Comparison of ENCODE assay signal across 1 cellular context in the genomic region with DNA sequence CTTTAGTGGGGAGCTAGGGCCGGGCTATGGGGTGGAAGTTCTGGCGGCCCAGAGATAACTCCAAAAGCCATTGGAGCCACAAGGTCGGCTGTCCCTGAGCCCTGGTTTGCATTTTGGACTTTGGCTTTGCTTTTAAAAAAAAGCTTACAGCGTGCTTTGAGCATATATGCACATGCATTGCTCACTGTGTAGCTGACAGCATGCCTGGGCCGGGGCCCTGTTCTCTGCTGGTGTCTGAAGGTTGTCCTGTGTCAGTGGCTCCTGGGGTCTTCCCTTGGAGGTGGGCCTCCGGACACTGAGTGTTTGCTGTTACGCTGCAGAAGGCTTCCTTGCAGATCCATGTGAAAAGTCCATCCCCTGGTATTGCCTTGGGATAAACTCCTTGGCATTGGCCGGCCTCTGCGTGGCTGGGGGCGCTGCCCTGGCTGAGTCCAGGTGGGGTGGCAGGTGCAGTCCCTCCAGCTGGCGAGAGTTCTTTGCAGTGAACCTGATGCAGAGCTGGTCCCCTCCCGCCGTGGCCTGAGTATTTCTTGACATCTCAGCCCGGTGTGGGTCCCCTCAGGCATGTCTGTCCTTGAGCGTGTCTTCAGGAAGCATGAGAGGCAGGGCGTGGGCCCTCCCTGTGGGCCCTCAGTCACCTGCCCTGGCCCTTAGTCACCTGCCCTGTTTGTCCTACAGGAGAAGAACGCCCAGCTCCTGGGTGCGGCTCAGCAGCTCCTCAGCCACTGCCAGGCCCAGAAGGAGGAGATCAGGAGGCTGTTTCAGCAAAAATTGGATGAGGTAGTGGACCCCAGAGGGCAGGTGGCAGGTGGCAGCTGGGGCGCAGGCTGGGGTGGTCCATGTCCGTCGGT.
TF ChIP-seq lines count a peak whose summit lies in the region.

No MANE protein-coding gene starts in this region.

TF ChIP-seq in HepG2, 621 proteins besides CTCF, POLR2A, EP300 and RAD21 (continued from another document and continues in another):
- TF ChIP-seq, protein P1, sequence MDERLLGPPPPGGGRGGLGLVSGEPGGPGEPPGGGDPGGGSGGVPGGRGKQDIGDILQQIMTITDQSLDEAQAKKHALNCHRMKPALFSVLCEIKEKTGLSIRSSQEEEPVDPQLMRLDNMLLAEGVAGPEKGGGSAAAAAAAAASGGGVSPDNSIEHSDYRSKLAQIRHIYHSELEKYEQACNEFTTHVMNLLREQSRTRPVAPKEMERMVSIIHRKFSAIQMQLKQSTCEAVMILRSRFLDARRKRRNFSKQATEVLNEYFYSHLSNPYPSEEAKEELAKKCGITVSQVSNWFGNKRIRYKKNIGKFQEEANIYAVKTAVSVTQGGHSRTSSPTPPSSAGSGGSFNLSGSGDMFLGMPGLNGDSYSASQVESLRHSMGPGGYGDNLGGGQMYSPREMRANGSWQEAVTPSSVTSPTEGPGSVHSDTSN (CRISPR knock-in tag; IDR thresholded peaks at IDR 0.05): no peak
- TF ChIP-seq ZNF484 (CRISPR knock-in tag; IDR thresholded peaks at IDR 0.05; ENCODE audit: borderline replicate concordance, low read depth) (0 out of 2 replicates have a peak, but pooled peaks have one; percentile 39), ZNF567 (CRISPR knock-in tag; IDR thresholded peaks at IDR 0.05; ENCODE audit: borderline replicate concordance) (no peak), HES4 (CRISPR knock-in tag; IDR thresholded peaks at IDR 0.05; ENCODE audit: borderline replicate concordance) (peak; percentile 83), POGZ (CRISPR knock-in tag; IDR thresholded peaks at IDR 0.05) (no peak), REL (CRISPR knock-in tag; conservative IDR thresholded peaks at IDR 0.05) (peak; percentile 39; the same call in 1 of the 2 replicates), REXO4 (CRISPR knock-in tag; IDR thresholded peaks at IDR 0.05; ENCODE audit: borderline replicate concordance) (peak; percentile 81; the same call in 1 of the 2 replicates), SNAPC2 (CRISPR knock-in tag; IDR thresholded peaks at IDR 0.05) (peak; percentile 79; the same call in 1 of the 2 replicates), MAFG (CRISPR knock-in tag; IDR thresholded peaks at IDR 0.05) (no peak), HMG20A (CRISPR knock-in tag; IDR thresholded peaks at IDR 0.05; ENCODE audit: borderline replicate concordance) (no peak), RELA (CRISPR knock-in tag; IDR thresholded peaks at IDR 0.05) (no peak), ZNF556 (CRISPR knock-in tag; IDR thresholded peaks at IDR 0.05; ENCODE audit: borderline replicate concordance) (peak; percentile 88; the same call in 1 of the 2 replicates), ZMAT3 (CRISPR knock-in tag; conservative IDR thresholded peaks at IDR 0.05) (peak; percentile 89; the same call in 1 of the 2 replicates), ZSCAN25 (CRISPR knock-in tag; IDR thresholded peaks at IDR 0.05) (no peak), ZBTB20 (CRISPR knock-in tag; IDR thresholded peaks at IDR 0.05; ENCODE audit: borderline replicate concordance, low read depth) (peak; percentile 91; the same call in 1 of the 2 replicates), MEF2D (CRISPR knock-in tag; IDR thresholded peaks at IDR 0.05) (peak; percentile 86), ZKSCAN8 (CRISPR knock-in tag; IDR thresholded peaks at IDR 0.05; ENCODE audit: borderline replicate concordance) (no peak), PAF1 (CRISPR knock-in tag; IDR thresholded peaks at IDR 0.05) (no peak), PRMT3 (CRISPR knock-in tag; IDR thresholded peaks at IDR 0.05; ENCODE audit: borderline replicate concordance, low read depth) (no peak), ZNF543 (CRISPR knock-in tag; IDR thresholded peaks at IDR 0.05) (peak; percentile 90; the same call in 1 of the 2 replicates), ZFP90 (CRISPR knock-in tag; IDR thresholded peaks at IDR 0.05; ENCODE audit: borderline replicate concordance) (peak; percentile 97), ZNF17 (CRISPR knock-in tag; IDR thresholded peaks at IDR 0.05) (no peak), MTA3 (CRISPR knock-in tag; IDR thresholded peaks at IDR 0.05) (no peak), SRSF1 (optimal IDR thresholded peaks at IDR 0.05; ENCODE audit: low read depth, low read length) (peak; percentile 24), ZNF792 (CRISPR knock-in tag; IDR thresholded peaks at IDR 0.05) (0 out of 2 replicates have a peak, but pooled peaks have one; percentile 51), GATA4 (IDR thresholded peaks at IDR 0.05; ENCODE audit: borderline replicate concordance, low read depth) (no peak), ZNF296 (CRISPR knock-in tag; conservative IDR thresholded peaks at IDR 0.05) (no peak), RFX1 (IDR thresholded peaks at IDR 0.05) (no peak), ADNP (CRISPR knock-in tag; IDR thresholded peaks at IDR 0.05) (no peak), TOE1 (CRISPR knock-in tag; IDR thresholded peaks at IDR 0.05) (peak; percentile 65; the same call in 1 of the 2 replicates), SP2 (CRISPR knock-in tag; IDR thresholded peaks at IDR 0.05) (no peak), NR2F1 (CRISPR knock-in tag; IDR thresholded peaks at IDR 0.05) (no peak)
- TF ChIP-seq, protein P2, sequence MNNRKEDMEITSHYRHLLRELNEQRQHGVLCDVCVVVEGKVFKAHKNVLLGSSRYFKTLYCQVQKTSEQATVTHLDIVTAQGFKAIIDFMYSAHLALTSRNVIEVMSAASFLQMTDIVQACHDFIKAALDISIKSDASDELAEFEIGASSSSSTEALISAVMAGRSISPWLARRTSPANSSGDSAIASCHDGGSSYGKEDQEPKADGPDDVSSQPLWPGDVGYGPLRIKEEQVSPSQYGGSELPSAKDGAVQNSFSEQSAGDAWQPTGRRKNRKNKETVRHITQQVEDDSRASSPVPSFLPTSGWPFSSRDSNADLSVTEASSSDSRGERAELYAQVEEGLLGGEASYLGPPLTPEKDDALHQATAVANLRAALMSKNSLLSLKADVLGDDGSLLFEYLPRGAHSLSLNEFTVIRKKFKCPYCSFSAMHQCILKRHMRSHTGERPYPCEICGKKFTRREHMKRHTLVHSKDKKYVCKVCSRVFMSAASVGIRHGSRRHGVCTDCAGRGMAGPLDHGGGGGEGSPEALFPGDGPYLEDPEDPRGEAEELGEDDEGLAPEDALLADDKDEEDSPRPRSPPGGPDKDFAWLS (CRISPR knock-in tag; IDR thresholded peaks at IDR 0.05; ENCODE audit: borderline replicate concordance): no peak
- TF ChIP-seq, protein P3, sequence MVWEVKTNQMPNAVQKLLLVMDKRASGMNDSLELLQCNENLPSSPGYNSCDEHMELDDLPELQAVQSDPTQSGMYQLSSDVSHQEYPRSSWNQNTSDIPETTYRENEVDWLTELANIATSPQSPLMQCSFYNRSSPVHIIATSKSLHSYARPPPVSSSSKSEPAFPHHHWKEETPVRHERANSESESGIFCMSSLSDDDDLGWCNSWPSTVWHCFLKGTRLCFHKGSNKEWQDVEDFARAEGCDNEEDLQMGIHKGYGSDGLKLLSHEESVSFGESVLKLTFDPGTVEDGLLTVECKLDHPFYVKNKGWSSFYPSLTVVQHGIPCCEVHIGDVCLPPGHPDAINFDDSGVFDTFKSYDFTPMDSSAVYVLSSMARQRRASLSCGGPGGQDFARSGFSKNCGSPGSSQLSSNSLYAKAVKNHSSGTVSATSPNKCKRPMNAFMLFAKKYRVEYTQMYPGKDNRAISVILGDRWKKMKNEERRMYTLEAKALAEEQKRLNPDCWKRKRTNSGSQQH (CRISPR knock-in tag; IDR thresholded peaks at IDR 0.05; ENCODE audit: low read depth): 0 out of 2 replicates have a peak, but pooled peaks have one; percentile 33
- TF ChIP-seq, protein P4, sequence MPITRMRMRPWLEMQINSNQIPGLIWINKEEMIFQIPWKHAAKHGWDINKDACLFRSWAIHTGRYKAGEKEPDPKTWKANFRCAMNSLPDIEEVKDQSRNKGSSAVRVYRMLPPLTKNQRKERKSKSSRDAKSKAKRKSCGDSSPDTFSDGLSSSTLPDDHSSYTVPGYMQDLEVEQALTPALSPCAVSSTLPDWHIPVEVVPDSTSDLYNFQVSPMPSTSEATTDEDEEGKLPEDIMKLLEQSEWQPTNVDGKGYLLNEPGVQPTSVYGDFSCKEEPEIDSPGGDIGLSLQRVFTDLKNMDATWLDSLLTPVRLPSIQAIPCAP (CRISPR knock-in tag; IDR thresholded peaks at IDR 0.05; ENCODE audit: low read depth): 0 out of 2 replicates have a peak, but pooled peaks have one; percentile 55
- TF ChIP-seq, protein P5, sequence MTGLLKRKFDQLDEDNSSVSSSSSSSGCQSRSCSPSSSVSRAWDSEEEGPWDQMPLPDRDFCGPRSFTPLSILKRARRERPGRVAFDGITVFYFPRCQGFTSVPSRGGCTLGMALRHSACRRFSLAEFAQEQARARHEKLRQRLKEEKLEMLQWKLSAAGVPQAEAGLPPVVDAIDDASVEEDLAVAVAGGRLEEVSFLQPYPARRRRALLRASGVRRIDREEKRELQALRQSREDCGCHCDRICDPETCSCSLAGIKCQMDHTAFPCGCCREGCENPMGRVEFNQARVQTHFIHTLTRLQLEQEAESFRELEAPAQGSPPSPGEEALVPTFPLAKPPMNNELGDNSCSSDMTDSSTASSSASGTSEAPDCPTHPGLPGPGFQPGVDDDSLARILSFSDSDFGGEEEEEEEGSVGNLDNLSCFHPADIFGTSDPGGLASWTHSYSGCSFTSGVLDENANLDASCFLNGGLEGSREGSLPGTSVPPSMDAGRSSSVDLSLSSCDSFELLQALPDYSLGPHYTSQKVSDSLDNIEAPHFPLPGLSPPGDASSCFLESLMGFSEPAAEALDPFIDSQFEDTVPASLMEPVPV (CRISPR knock-in tag; IDR thresholded peaks at IDR 0.05): peak; percentile 53; the same call in 1 of the 2 replicates
- TF ChIP-seq, protein P6, sequence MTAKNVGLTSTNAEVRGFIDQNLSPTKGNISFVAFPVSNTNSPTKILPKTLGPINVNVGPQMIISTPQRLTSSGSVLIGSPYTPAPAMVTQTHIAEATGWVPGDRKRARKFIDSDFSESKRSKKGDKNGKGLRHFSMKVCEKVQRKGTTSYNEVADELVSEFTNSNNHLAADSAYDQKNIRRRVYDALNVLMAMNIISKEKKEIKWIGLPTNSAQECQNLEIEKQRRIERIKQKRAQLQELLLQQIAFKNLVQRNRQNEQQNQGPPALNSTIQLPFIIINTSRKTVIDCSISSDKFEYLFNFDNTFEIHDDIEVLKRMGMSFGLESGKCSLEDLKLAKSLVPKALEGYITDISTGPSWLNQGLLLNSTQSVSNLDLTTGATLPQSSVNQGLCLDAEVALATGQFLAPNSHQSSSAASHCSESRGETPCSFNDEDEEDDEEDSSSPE (CRISPR knock-in tag; IDR thresholded peaks at IDR 0.05): peak; percentile 87
- TF ChIP-seq, protein P7, sequence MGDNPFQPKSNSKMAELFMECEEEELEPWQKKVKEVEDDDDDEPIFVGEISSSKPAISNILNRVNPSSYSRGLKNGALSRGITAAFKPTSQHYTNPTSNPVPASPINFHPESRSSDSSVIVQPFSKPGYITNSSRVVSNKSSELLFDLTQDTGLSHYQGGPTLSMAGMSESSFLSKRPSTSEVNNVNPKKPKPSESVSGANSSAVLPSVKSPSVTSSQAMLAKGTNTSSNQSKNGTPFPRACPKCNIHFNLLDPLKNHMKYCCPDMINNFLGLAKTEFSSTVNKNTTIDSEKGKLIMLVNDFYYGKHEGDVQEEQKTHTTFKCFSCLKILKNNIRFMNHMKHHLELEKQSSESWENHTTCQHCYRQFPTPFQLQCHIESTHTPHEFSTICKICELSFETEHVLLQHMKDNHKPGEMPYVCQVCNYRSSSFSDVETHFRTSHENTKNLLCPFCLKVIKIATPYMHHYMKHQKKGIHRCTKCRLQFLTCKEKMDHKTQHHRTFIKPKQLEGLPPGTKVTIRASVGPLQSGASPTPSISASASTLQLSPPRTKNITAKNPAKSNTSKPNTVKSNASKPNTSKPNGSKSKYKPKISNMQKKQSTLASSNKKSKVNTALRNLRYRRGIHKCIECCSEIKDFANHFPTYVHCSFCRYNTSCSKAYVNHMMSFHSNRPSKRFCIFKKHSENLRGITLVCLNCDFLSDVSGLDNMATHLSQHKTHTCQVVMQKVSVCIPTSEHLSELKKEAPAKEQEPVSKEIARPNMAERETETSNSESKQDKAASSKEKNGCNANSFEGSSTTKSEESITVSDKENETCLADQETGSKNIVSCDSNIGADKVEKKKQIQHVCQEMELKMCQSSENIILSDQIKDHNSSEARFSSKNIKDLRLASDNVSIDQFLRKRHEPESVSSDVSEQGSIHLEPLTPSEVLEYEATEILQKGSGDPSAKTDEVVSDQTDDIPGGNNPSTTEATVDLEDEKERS (CRISPR knock-in tag; IDR thresholded peaks at IDR 0.05): peak; percentile 42; the same call in 1 of the 2 replicates
- TF ChIP-seq, protein P8, sequence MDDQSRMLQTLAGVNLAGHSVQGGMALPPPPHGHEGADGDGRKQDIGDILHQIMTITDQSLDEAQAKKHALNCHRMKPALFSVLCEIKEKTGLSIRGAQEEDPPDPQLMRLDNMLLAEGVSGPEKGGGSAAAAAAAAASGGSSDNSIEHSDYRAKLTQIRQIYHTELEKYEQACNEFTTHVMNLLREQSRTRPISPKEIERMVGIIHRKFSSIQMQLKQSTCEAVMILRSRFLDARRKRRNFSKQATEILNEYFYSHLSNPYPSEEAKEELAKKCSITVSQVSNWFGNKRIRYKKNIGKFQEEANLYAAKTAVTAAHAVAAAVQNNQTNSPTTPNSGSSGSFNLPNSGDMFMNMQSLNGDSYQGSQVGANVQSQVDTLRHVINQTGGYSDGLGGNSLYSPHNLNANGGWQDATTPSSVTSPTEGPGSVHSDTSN (CRISPR knock-in tag; IDR thresholded peaks at IDR 0.05; ENCODE audit: borderline replicate concordance): no peak
- TF ChIP-seq, protein P9, sequence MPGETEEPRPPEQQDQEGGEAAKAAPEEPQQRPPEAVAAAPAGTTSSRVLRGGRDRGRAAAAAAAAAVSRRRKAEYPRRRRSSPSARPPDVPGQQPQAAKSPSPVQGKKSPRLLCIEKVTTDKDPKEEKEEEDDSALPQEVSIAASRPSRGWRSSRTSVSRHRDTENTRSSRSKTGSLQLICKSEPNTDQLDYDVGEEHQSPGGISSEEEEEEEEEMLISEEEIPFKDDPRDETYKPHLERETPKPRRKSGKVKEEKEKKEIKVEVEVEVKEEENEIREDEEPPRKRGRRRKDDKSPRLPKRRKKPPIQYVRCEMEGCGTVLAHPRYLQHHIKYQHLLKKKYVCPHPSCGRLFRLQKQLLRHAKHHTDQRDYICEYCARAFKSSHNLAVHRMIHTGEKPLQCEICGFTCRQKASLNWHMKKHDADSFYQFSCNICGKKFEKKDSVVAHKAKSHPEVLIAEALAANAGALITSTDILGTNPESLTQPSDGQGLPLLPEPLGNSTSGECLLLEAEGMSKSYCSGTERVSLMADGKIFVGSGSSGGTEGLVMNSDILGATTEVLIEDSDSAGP (CRISPR knock-in tag; IDR thresholded peaks at IDR 0.05; ENCODE audit: borderline replicate concordance): peak; percentile 73
